ENCODE assay signal across 11 cellular contexts in genomic region chr4:169179609-169180526, GRCh38.
A peak's percentile ranks its signal among the peaks of the same experiment; 100 is the strongest.
DNase-seq lines count a peak whose midpoint lies in the region; ATAC-seq, FAIRE-seq and TF ChIP-seq lines count a peak whose summit lies in the region.
"Had no signal": no experiment of that assay in that cellular context is flagged by ENCODE, and none has a peak within 500 bp of the region (broad histone marks: within the 10 kb centered on the region; RNA-seq: fewer than 3 reads in every experiment).

No MANE protein-coding gene starts in this region.

- H3K36me3 ChIP-seq in breast epithelium (no peaks in the 10 kb centered on the region), endothelial cell of umbilical vein (ENCODE audit: control insufficient read depth in 2 of 2, extremely low read depth in 1 of 2, insufficient read depth in 2 of 2, low read length in 2 of 2) (no peaks in the 10 kb centered on the region), muscle layer of colon (ENCODE audit: insufficient read depth, low read length) (no peaks in the 10 kb centered on the region), thyroid gland (no peaks in the 10 kb centered on the region)
- H3K36me3 ChIP-seq: Peyer's patch had no signal

- H3K4me1 Mint-ChIP-seq in MCF 10A (ENCODE audit: insufficient read depth, unreplicated experiment): peaks cover under 1% of the 10 kb centered on the region
- H3K4me1 Mint-ChIP-seq in activated T-cell treated with anti-CD3 and anti-CD28 coated beads, Interleukin-2, amount 50 U/mL, for 24 hours (ENCODE audit: low read depth): no peaks in the 10 kb centered on the region

- ATAC-seq in GM21423 (IDR thresholded peaks at IDR 0.05; ENCODE audit: unreplicated experiment): no peak

- TF ChIP-seq POLR2A in breast epithelium (IDR thresholded peaks at IDR 0.05) (no peak), endothelial cell of umbilical vein (IDR thresholded peaks at IDR 0.05; ENCODE audit: low read depth, low read length) (no peak), thyroid gland (IDR thresholded peaks at IDR 0.05) (peak in 1 of 2 donors; percentile 28)

- FAIRE-seq in endothelial cell of umbilical vein (lab: Jason Lieb, UNC) (peak; percentile 52), urothelium cell line (lab: Jason Lieb, UNC) (no peak)

- no peak for TF ChIP-seq CTCF in breast epithelium (IDR thresholded peaks at IDR 0.05)
- no peak for TF ChIP-seq CTCF in MCF 10A (IDR thresholded peaks at IDR 0.05; ENCODE audit: unreplicated experiment)
- no peak for TF ChIP-seq CTCF in endothelial cell of umbilical vein (IDR thresholded peaks at IDR 0.05; ENCODE audit: extremely low read depth in 1 of 2, insufficient read depth in 1 of 2, low read depth in 1 of 2, low read length in 2 of 2)
- TF ChIP-seq CTCF in thyroid gland (IDR thresholded peaks at IDR 0.05): no peak

- 17 to 31% methylated on average over 13 of the region's 13 CpGs for WGBS in thyroid gland, 2 donors

- dilution Hi-C loops in endothelial cell of umbilical vein (cut with MboI; ENCODE audit: extremely low pct_ligation_motif_present, low sequenced_read_pairs): no loop called here

- intact Hi-C loops in breast epithelium (cut with DNase I; ENCODE audit: low total_unique reads) (no loop called here), MCF 10A (cut with micrococcal nuclease) (no loop called here), endothelial cell of umbilical vein (cut with micrococcal nuclease) (no loop called here), thyroid gland (cut with DNase I) (no loop called here)

- peaks cover 2% of the 10 kb centered on the region for H4K20me1 ChIP-seq in endothelial cell of umbilical vein (replicated peaks; ENCODE audit: control insufficient read depth, extremely low read depth, insufficient read depth, low read length)

- H3K27me3 Mint-ChIP-seq in MCF 10A (ENCODE audit: insufficient read depth, unreplicated experiment): no peaks in the 10 kb centered on the region
- peaks cover 12% of the 10 kb centered on the region for H3K27me3 Mint-ChIP-seq in activated T-cell treated with anti-CD3 and anti-CD28 coated beads, Interleukin-2, amount 50 U/mL, for 24 hours

- H3K4me1 ChIP-seq in breast epithelium (peaks cover 0 to 6% of the 10 kb centered on the region in 2 donors), endothelial cell of umbilical vein (ENCODE audit: control insufficient read depth, extremely low read depth, insufficient read depth, low read length) (peaks cover 6% of the 10 kb centered on the region), muscle layer of colon (ENCODE audit: insufficient read depth, low read length) (peaks cover 9% of the 10 kb centered on the region), thyroid gland (peaks cover 57 to 62% of the 10 kb centered on the region in 2 donors)

- H3K36me3 Mint-ChIP-seq in MCF 10A (ENCODE audit: insufficient read depth, unreplicated experiment): peaks cover 10% of the 10 kb centered on the region
- no peaks in the 10 kb centered on the region for H3K36me3 Mint-ChIP-seq in activated T-cell treated with anti-CD3 and anti-CD28 coated beads, Interleukin-2, amount 50 U/mL, for 24 hours (ENCODE audit: low read depth)

- H3K9me1 ChIP-seq in endothelial cell of umbilical vein (replicated peaks; ENCODE audit: control insufficient read depth, extremely low read depth, insufficient read depth, low read length): no peaks in the 10 kb centered on the region

- H3K9me3 Mint-ChIP-seq in MCF 10A (ENCODE audit: unreplicated experiment): no peaks in the 10 kb centered on the region
- no peaks in the 10 kb centered on the region for H3K9me3 Mint-ChIP-seq in activated T-cell treated with anti-CD3 and anti-CD28 coated beads, Interleukin-2, amount 50 U/mL, for 24 hours

- H3K4me2 ChIP-seq in endothelial cell of umbilical vein (ENCODE audit: insufficient read depth, low read length): no peak overlapping the region

- CTCF ChIA-PET in MCF 10A (lab: Yijun Ruan, JAX): no interaction called here
- CTCF ChIA-PET in endothelial cell of umbilical vein (lab: Charles Lee): no interaction called here

- H3K27ac Mint-ChIP-seq in MCF 10A (ENCODE audit: low read depth, unreplicated experiment): no peak overlapping the region
- H3K27ac Mint-ChIP-seq in activated T-cell treated with anti-CD3 and anti-CD28 coated beads, Interleukin-2, amount 50 U/mL, for 24 hours: no peak overlapping the region

- H3K27me3 ChIP-seq in breast epithelium (no peaks in the 10 kb centered on the region), endothelial cell of umbilical vein (ENCODE audit: control insufficient read depth in 2 of 2, insufficient read depth in 2 of 2, low read length in 2 of 2) (no peaks in the 10 kb centered on the region), muscle layer of colon (ENCODE audit: control insufficient read depth in 1 of 2, insufficient read depth in 2 of 2, low read length in 2 of 2) (no peaks in the 10 kb centered on the region), thyroid gland (no peaks in the 10 kb centered on the region)
- H3K27me3 ChIP-seq: Peyer's patch had no signal

- no TSS peak for BruUV-seq in MCF 10A (replicated peaks; lab: Mats Ljungman, UMichigan)
- BruUV-seq in endothelial cell of umbilical vein (replicated peaks; lab: Mats Ljungman, UMichigan): no TSS peak

- POLR2A ChIA-PET in MCF 10A (lab: Yijun Ruan, JAX): no interaction called here
- POLR2A ChIA-PET in endothelial cell of umbilical vein (lab: Charles Lee): no interaction called here

- DNase-seq in breast epithelium (ENCODE audit: low spot score in 2 of 2) (no peak), MCF 10A (ENCODE audit: unreplicated experiment) (no peak), endothelial cell of umbilical vein (ENCODE audit: low read depth, low spot score) (peak; percentile 13), thyroid gland (peak; percentile 52 to 57), urothelium cell line (ENCODE audit: low spot score) (no peak)
- DNase-seq in activated T-cell treated with anti-CD3 and anti-CD28 coated beads, Interleukin-2, amount 50 U/mL, for 24 hours: no peak
- DNase-seq: DMS53, NCI-H2081 treated with DMSO at 0.1 percent for 48 hours, Peyer's patch had no signal

- H3K4me3 ChIP-seq in breast epithelium: no peak overlapping the region
- no peak overlapping the region for H3K4me3 ChIP-seq in endothelial cell of umbilical vein (replicated peaks in 1 of 3; ENCODE audit: insufficient read depth in 1 of 3, low read depth in 1 of 3, low read length in 3 of 3)
- H3K4me3 ChIP-seq in muscle layer of colon (ENCODE audit: low read depth in 1 of 2, low read length in 2 of 2): peak overlapping the region in 1 of 2 donors; percentile 26
- peak overlapping the region in 1 of 3 donors; percentile 1 for H3K4me3 ChIP-seq in thyroid gland (replicated peaks in 1 of 3)
- H3K4me3 ChIP-seq: Peyer's patch had no signal

- H2AFZ ChIP-seq in endothelial cell of umbilical vein (ENCODE audit: low read depth, low read length): no peak overlapping the region

- H3K4me3 Mint-ChIP-seq in MCF 10A (ENCODE audit: unreplicated experiment): no peak overlapping the region
- no peak overlapping the region for H3K4me3 Mint-ChIP-seq in activated T-cell treated with anti-CD3 and anti-CD28 coated beads, Interleukin-2, amount 50 U/mL, for 24 hours

- H3K27ac ChIP-seq in breast epithelium: peak overlapping the region; percentile 31 to 50
- H3K27ac ChIP-seq in endothelial cell of umbilical vein (ENCODE audit: insufficient read depth, low read depth, low read length): no peak overlapping the region
- H3K27ac ChIP-seq in muscle layer of colon (ENCODE audit: low read depth, low read length): peak overlapping the region; percentile 37
- peak overlapping the region; percentile 75 to 95 (median 85) for H3K27ac ChIP-seq in thyroid gland
- H3K27ac ChIP-seq: Peyer's patch had no signal

- peaks cover 68% of the 10 kb centered on the region for H3K79me2 ChIP-seq in endothelial cell of umbilical vein (ENCODE audit: control insufficient read depth, insufficient read depth, low read length)

- H3K9me3 ChIP-seq in breast epithelium (no peaks in the 10 kb centered on the region), endothelial cell of umbilical vein (replicated peaks; ENCODE audit: control insufficient read depth, insufficient read depth, low read length) (no peaks in the 10 kb centered on the region), muscle layer of colon (ENCODE audit: low read length) (no peaks in the 10 kb centered on the region), thyroid gland (no peaks in the 10 kb centered on the region)
- H3K9me3 ChIP-seq: Peyer's patch had no signal

- H3K9ac ChIP-seq in endothelial cell of umbilical vein (replicated peaks; ENCODE audit: extremely low read depth, insufficient read depth, low read length): no peak overlapping the region
- peak overlapping the region; percentile 37 for H3K9ac ChIP-seq in muscle layer of colon (ENCODE audit: low read length)

TF ChIP-seq in endothelial cell of umbilical vein, 7 proteins besides CTCF, POLR2A, EP300 and RAD21:
- no peak for TF ChIP-seq EZH2 (IDR thresholded peaks at IDR 0.05; ENCODE audit: borderline replicate concordance, low read depth, low read length, severe bottlenecking)
- TF ChIP-seq POLR2AphosphoS5 (IDR thresholded peaks at IDR 0.05; ENCODE audit: insufficient read depth, low read depth, low read length): no peak
- TF ChIP-seq MYC (IDR thresholded peaks at IDR 0.05; ENCODE audit: low read depth, low read length): no peak
- TF ChIP-seq FOS (IDR thresholded peaks at IDR 0.05; ENCODE audit: borderline replicate concordance, insufficient read depth, low read length): no peak
- no peak for TF ChIP-seq GATA2 (IDR thresholded peaks at IDR 0.05; ENCODE audit: insufficient read depth, insufficient read length, low read depth, low read length)
- no peak for TF ChIP-seq MAX (IDR thresholded peaks at IDR 0.05; ENCODE audit: insufficient read depth, insufficient read length)
- TF ChIP-seq JUN (IDR thresholded peaks at IDR 0.05; ENCODE audit: borderline replicate concordance, insufficient read depth, insufficient read length, low read depth): no peak

Comparison
In these comparisons a context has a peak if more than half of its experiments do, and no peak if none do; other contexts are left out.
1. DNase-seq: peak in endothelial cell of umbilical vein (single experiment) and thyroid gland (2 of 2); none in breast epithelium (0 of 2), MCF 10A (single experiment), activated T-cell treated with anti-CD3 and anti-CD28 coated beads, Interleukin-2, amount 50 U/mL, for 24 hours (single experiment) and urothelium cell line (single experiment).